In the genomic region with DNA sequence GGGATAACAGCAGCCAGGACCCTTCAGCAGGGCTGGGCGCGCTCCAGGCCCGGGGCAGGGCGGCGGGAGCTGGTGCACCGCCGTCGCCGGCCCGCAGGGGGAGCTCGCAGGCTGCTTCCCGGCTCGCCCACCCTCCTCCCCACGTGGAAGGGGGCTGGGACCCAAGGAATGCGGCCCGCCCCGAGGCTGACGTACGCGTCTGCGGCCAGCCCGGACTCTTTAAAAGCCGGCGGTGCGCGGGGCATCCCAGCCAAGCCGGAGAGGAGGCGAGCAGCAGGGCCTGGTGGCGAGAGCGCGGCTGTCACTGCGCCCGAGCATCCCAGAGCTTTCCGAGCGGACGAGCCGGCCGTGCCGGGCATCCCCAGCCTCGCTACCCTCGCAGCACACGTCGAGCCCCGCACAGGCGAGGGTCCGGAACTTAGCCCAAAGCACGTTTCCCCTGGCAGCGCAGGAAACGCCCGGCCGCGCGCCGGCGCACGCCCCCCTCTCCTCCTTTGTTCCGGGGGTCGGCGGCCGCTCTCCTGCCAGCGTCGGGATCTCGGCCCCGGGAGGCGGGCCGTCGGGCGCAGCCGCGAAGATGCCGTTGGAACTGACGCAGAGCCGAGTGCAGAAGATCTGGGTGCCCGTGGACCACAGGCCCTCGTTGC, we compare ENCODE assay signal across 8 cellular contexts. TPM values are rescaled to one million over a fixed set of nuclear protein-coding genes. Genes with fewer than 3 reads are reported as not detected.
DNase-seq lines count a peak whose midpoint lies in the region; ATAC-seq lines count a peak whose summit lies in the region.

A gene (plus strand): TSS at position 249 of the 647 bp plus-strand sequence. CDS start 329 bp downstream, at position 578.

- peak within 1 kb of the TSS; percentile 88 for H3K4me3 ChIP-seq in BLaER1
- peak within 1 kb of the TSS; percentile 36 for H3K4me3 ChIP-seq in endocrine pancreas (ENCODE audit: control insufficient read depth, insufficient read depth, low read length)
- H3K4me3 ChIP-seq in mesendoderm (ENCODE audit: low read length): peak within 1 kb of the TSS; percentile 83

- H4K8ac ChIP-seq in mesendoderm (ENCODE audit: low read depth, low read length): no peak within 1 kb of the TSS

- peak within 1 kb of the TSS; percentile 70 for H2BK5ac ChIP-seq in mesendoderm (ENCODE audit: low read length)

- H3K18ac ChIP-seq in mesendoderm (ENCODE audit: low read length): peak within 1 kb of the TSS; percentile 33

- no peak within 1 kb of the TSS for H2BK120ac ChIP-seq in mesendoderm (ENCODE audit: low read depth, low read length)

- H3K23ac ChIP-seq in mesendoderm (ENCODE audit: low read length): peak within 1 kb of the TSS; percentile 80

- H3K9me3 ChIP-seq in BLaER1 (no peaks in the 10 kb centered on the region), endocrine pancreas (ENCODE audit: control insufficient read depth, low read length) (no peaks in the 10 kb centered on the region)

- peaks cover 27% of the 10 kb centered on the region; the same call in 1 of the 2 replicates for H3K27me3 ChIP-seq in BLaER1
- no peaks in the 10 kb centered on the region for H3K27me3 ChIP-seq in endocrine pancreas (ENCODE audit: control insufficient read depth, insufficient read depth, low read length)
- H3K27me3 ChIP-seq in mesendoderm (ENCODE audit: insufficient read depth, low read length, poor library complexity): peaks cover 15% of the 10 kb centered on the region

- peaks cover 11% of the 10 kb centered on the region for H3K79me1 ChIP-seq in mesendoderm (ENCODE audit: low read length)

- ATAC-seq in GM19025 (IDR thresholded peaks at IDR 0.05; ENCODE audit: low read depth, unreplicated experiment) (peak; percentile 75), HG03280 (IDR thresholded peaks at IDR 0.05; ENCODE audit: unreplicated experiment) (peak; percentile 73)

- H3K4me2 ChIP-seq in BLaER1 (peak within 1 kb of the TSS; percentile 98), mesendoderm (ENCODE audit: low read length) (peak within 1 kb of the TSS; percentile 77)

- H3K27ac ChIP-seq in BLaER1: peak within 1 kb of the TSS; percentile 79
- H3K27ac ChIP-seq in mesendoderm (ENCODE audit: low read depth, low read length): peak within 1 kb of the TSS; percentile 94

- no peak within 1 kb of the TSS for H2AK5ac ChIP-seq in mesendoderm (ENCODE audit: low read length)

- no peak within 1 kb of the TSS for H2BK15ac ChIP-seq in mesendoderm (replicated peaks; ENCODE audit: low read depth)

- H3K56ac ChIP-seq in mesendoderm (ENCODE audit: low read length): peak within 1 kb of the TSS; percentile 98

- no peak within 1 kb of the TSS for H3K4ac ChIP-seq in mesendoderm (ENCODE audit: low read depth, low read length)

- peaks cover 81% of the 10 kb centered on the region for H4K20me1 ChIP-seq in BLaER1

- WGBS in mesendoderm (ENCODE audit: extremely low coverage, insufficient coverage, low lambda C conversion rate): no CpG with 5 or more reads among the region's 75 CpGs

- peaks cover 4% of the 10 kb centered on the region; the same call in 1 of the 2 replicates for H3K36me3 ChIP-seq in BLaER1
- H3K36me3 ChIP-seq in endocrine pancreas (ENCODE audit: control insufficient read depth, insufficient read depth, low read length): no peaks in the 10 kb centered on the region
- peaks cover 2% of the 10 kb centered on the region for H3K36me3 ChIP-seq in mesendoderm (ENCODE audit: control insufficient read depth, insufficient read depth, low read length)

- H4K5ac ChIP-seq in mesendoderm (ENCODE audit: low read length): no peak within 1 kb of the TSS

- H3K9ac ChIP-seq in BLaER1 (peak within 1 kb of the TSS; percentile 78), endocrine pancreas (ENCODE audit: control insufficient read depth, insufficient read depth, low read length) (peak within 1 kb of the TSS; percentile 72), mesendoderm (ENCODE audit: low read length) (peak within 1 kb of the TSS; percentile 91)

- H3K4me1 ChIP-seq in BLaER1 (peaks cover 50% of the 10 kb centered on the region), endocrine pancreas (ENCODE audit: control insufficient read depth, insufficient read depth, low read length) (no peaks in the 10 kb centered on the region), mesendoderm (ENCODE audit: control insufficient read depth, low read depth, low read length) (peaks cover 6% of the 10 kb centered on the region)

- DNase-seq in NCI-H748 treated with DMSO at 0.1 percent for 48 hours (lab: John Stamatoyannopoulos, UW) (peak; percentile 33), mesendoderm (peak; percentile 97)
- DNase-seq in activated CD8-positive, alpha-beta memory T cell treated with anti-CD3 and anti-CD28 coated beads for 48 hours (ENCODE audit: low read depth in 2 of 3, low spot score in 2 of 3): peak; percentile 91 to 99 (median 94)
- DNase-seq in stimulated activated CD8-positive, alpha-beta memory T cell treated with anti-CD3 and anti-CD28 coated beads, Interleukin-15, amount 100 ng/mL, for 1 hour (ENCODE audit: low read depth): peak; percentile 84

- peaks cover 13% of the 10 kb centered on the region for H3K79me2 ChIP-seq in mesendoderm (ENCODE audit: control insufficient read depth, insufficient read depth, low read length)

RNA-seq across cellular contexts. Expression of the gene that starts here (rescaled TPM):
- 18.7 TPM for polyA plus RNA-seq in mesendoderm (2013, experiment 1 of 2)
- 18.7 TPM for polyA plus RNA-seq in mesendoderm (2013, experiment 2 of 2)

Comparison
In these comparisons a context has a peak if more than half of its experiments do, and no peak if none do; other contexts are left out.
1. Peak in every context shown above with its lines: DNase-seq, ATAC-seq, H3K4me3 ChIP-seq and H3K27ac ChIP-seq.
2. H3K4me3 ChIP-seq: peak in every context shown above with its lines; median percentile 88 in BLaER1; 83 in mesendoderm; 36 in endocrine pancreas.
3. DNase-seq: peak in every context shown above with its lines; median percentile 97 in mesendoderm; 94 in activated CD8-positive, alpha-beta memory T cell treated with anti-CD3 and anti-CD28 coated beads for 48 hours; 84 in stimulated activated CD8-positive, alpha-beta memory T cell treated with anti-CD3 and anti-CD28 coated beads, Interleukin-15, amount 100 ng/mL, for 1 hour; 33 in NCI-H748 treated with DMSO at 0.1 percent for 48 hours.